In the genomic region with DNA sequence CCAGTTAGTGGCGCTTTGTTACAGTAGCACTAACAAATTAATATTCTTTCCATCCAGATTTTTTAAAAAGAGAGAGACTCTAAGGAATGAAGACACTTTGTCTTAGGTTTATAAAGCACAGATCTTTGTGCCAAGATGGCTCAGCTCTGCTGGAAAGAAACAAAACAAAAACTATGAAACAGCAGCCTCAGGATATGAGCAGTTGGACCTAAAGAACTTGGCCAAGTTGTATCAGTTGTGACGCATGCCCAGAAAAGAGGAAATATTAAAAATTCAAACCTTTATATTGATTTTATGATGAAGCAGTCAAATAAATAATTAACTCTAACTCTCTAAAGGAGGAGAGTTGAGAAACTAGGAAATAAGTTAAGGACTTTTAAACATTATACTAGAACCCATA, we compare ENCODE assay signal across 16 cellular contexts.
DNase-seq lines count a peak whose midpoint lies in the region; ATAC-seq and TF ChIP-seq lines count a peak whose summit lies in the region.
"Had no signal": no experiment of that assay in that cellular context is flagged by ENCODE, and none has a peak within 500 bp of the region (broad histone marks: within the 10 kb centered on the region; RNA-seq: fewer than 3 reads in every experiment).

No MANE protein-coding gene starts in this region.

- CTCF ChIA-PET in WTC11 (lab: Charles Lee) = no interaction called here

- TF ChIP-seq CTCF in HFFc6 (IDR thresholded peaks at IDR 0.05) = no peak
- TF ChIP-seq CTCF in coronary artery (IDR thresholded peaks at IDR 0.05) = no peak
- no peak for TF ChIP-seq CTCF in suprapubic skin (IDR thresholded peaks at IDR 0.05)
- TF ChIP-seq CTCF in WTC11 (IDR thresholded peaks at IDR 0.05) = no peak

- WGBS in right cardiac atrium = 53% methylated on average over 2 of the region's 2 CpGs
- WGBS in suprapubic skin = 29% methylated on average over 2 of the region's 2 CpGs

- no peak for TF ChIP-seq EP300 in suprapubic skin (IDR thresholded peaks at IDR 0.05)

- H3K4me3 Mint-ChIP-seq in HFFc6 (no peak overlapping the region), WTC11 (no peak overlapping the region)
- H3K4me3 Mint-ChIP-seq: activated naive CD4-positive, alpha-beta T cell treated with anti-CD3 and anti-CD28 coated beads, Interleukin-2, amount 10 ng/mL, durations not matched to agents 7 days and 5 days; dendritic cell treated with granulocyte-macrophage colony-stimulating factor and Interleukin-4, amounts not matched to agents 40 ng/mL and 50 ng/mL, for 4 days; neural progenitor cell; stimulated activated naive CD8-positive, alpha-beta T cell treated with anti-CD3 and anti-CD28 coated beads, Interleukin-15, amount 100 ng/mL, for 72 hours had no signal

- H3K4me1 Mint-ChIP-seq in HFFc6 (ENCODE audit: low read depth) (peaks cover 25% of the 10 kb centered on the region), WTC11 (peaks cover 22% of the 10 kb centered on the region)
- H3K4me1 Mint-ChIP-seq: activated naive CD4-positive, alpha-beta T cell treated with anti-CD3 and anti-CD28 coated beads, Interleukin-2, amount 10 ng/mL, durations not matched to agents 7 days and 5 days; stimulated activated naive CD8-positive, alpha-beta T cell treated with anti-CD3 and anti-CD28 coated beads, Interleukin-15, amount 100 ng/mL, for 72 hours had no signal

- POLR2A ChIA-PET in WTC11 (lab: Charles Lee) = no interaction called here

- H3K9me3 ChIP-seq in right cardiac atrium (ENCODE audit: control insufficient read depth, low read length) (no peaks in the 10 kb centered on the region), suprapubic skin (no peaks in the 10 kb centered on the region)
- H3K9me3 ChIP-seq: Caco-2 had no signal

- no peak overlapping the region for H3K4me3 ChIP-seq in coronary artery
- no peak overlapping the region for H3K4me3 ChIP-seq in right cardiac atrium (ENCODE audit: low read length)
- H3K4me3 ChIP-seq in suprapubic skin = no peak overlapping the region
- H3K4me3 ChIP-seq: neural progenitor cell had no signal

- DNase-seq in HFFc6 = no peak
- DNase-seq in coronary artery (ENCODE audit: low spot score) = peak; percentile 35
- no peak for DNase-seq in right cardiac atrium
- DNase-seq in suprapubic skin (ENCODE audit: low spot score in 2 of 2) = no peak
- no peak for DNase-seq in WTC11 (ENCODE audit: low spot score)
- no peak for DNase-seq in NCI-H2081 (lab: John Stamatoyannopoulos, UW)
- DNase-seq: activated CD4-positive, alpha-beta T cell treated with anti-CD3 and anti-CD28 coated beads, Interleukin-2, amount 50 U/mL, for 4 hours; activated naive CD4-positive, alpha-beta T cell treated with anti-CD3 and anti-CD28 coated beads, Interleukin-2, amount 10 ng/mL, durations not matched to agents 7 days and 5 days; Caco-2; NCI-H146; stimulated activated naive CD8-positive, alpha-beta T cell treated with anti-CD3 and anti-CD28 coated beads, Interleukin-15, amount 100 ng/mL, for 72 hours had no signal

- H3K27ac Mint-ChIP-seq in HFFc6 = peak overlapping the region; percentile 24
- no peak overlapping the region for H3K27ac Mint-ChIP-seq in WTC11
- H3K27ac Mint-ChIP-seq: activated naive CD4-positive, alpha-beta T cell treated with anti-CD3 and anti-CD28 coated beads, Interleukin-2, amount 10 ng/mL, durations not matched to agents 7 days and 5 days; dendritic cell treated with granulocyte-macrophage colony-stimulating factor and Interleukin-4, amounts not matched to agents 40 ng/mL and 50 ng/mL, for 4 days; neural progenitor cell; stimulated activated naive CD8-positive, alpha-beta T cell treated with anti-CD3 and anti-CD28 coated beads, Interleukin-15, amount 100 ng/mL, for 72 hours had no signal

- H3K9me3 Mint-ChIP-seq in HFFc6 (no peaks in the 10 kb centered on the region), WTC11 (0 out of 2 replicates have a peak, but pooled peaks cover 3% of the 10 kb centered on the region)
- H3K9me3 Mint-ChIP-seq: activated naive CD4-positive, alpha-beta T cell treated with anti-CD3 and anti-CD28 coated beads, Interleukin-2, amount 10 ng/mL, durations not matched to agents 7 days and 5 days; dendritic cell treated with granulocyte-macrophage colony-stimulating factor and Interleukin-4, amounts not matched to agents 40 ng/mL and 50 ng/mL, for 4 days; neural progenitor cell; stimulated activated naive CD8-positive, alpha-beta T cell treated with anti-CD3 and anti-CD28 coated beads, Interleukin-15, amount 100 ng/mL, for 72 hours had no signal

- peak overlapping the region; percentile 15 to 36 for H3K27ac ChIP-seq in coronary artery
- no peak overlapping the region for H3K27ac ChIP-seq in right cardiac atrium (ENCODE audit: low read length)
- peak overlapping the region; percentile 66 for H3K27ac ChIP-seq in suprapubic skin
- H3K27ac ChIP-seq: neural progenitor cell, RWPE1 had no signal

- ATAC-seq in right cardiac atrium = peak; percentile 47 to 52
- no peak for ATAC-seq in WTC11
- ATAC-seq in GM19324 (IDR thresholded peaks at IDR 0.05; ENCODE audit: low FRiP score, unreplicated experiment) = no peak
- no peak for ATAC-seq in HG03521 (IDR thresholded peaks at IDR 0.05; ENCODE audit: unreplicated experiment)
- ATAC-seq: stimulated activated naive CD8-positive, alpha-beta T cell treated with anti-CD3 and anti-CD28 coated beads, Interleukin-15, amount 100 ng/mL, for 72 hours had no signal

- H3K36me3 ChIP-seq in suprapubic skin = no peaks in the 10 kb centered on the region
- H3K36me3 ChIP-seq: neural progenitor cell had no signal

- H3K4me1 ChIP-seq in right cardiac atrium (ENCODE audit: control insufficient read depth, insufficient read depth, low read length) = no peaks in the 10 kb centered on the region
- H3K4me1 ChIP-seq in suprapubic skin = peaks cover 16% of the 10 kb centered on the region
- H3K4me1 ChIP-seq: Caco-2, neural progenitor cell had no signal

- intact Hi-C loops in right cardiac atrium (cut with DNase I) = no loop called here

- H3K27me3 ChIP-seq in right cardiac atrium (ENCODE audit: control insufficient read depth, insufficient read depth) (no peaks in the 10 kb centered on the region), suprapubic skin (no peaks in the 10 kb centered on the region)
- H3K27me3 ChIP-seq: neural progenitor cell had no signal

- no peak for TF ChIP-seq POLR2A in suprapubic skin (IDR thresholded peaks at IDR 0.05)

- H3K27me3 Mint-ChIP-seq in HFFc6 (ENCODE audit: insufficient read depth) (no peaks in the 10 kb centered on the region; the same call in 1 of the 2 replicates), WTC11 (ENCODE audit: low read depth) (no peaks in the 10 kb centered on the region)
- H3K27me3 Mint-ChIP-seq: activated naive CD4-positive, alpha-beta T cell treated with anti-CD3 and anti-CD28 coated beads, Interleukin-2, amount 10 ng/mL, durations not matched to agents 7 days and 5 days had no signal

- H3K36me3 Mint-ChIP-seq in HFFc6 (ENCODE audit: low read depth) (peaks cover 4% of the 10 kb centered on the region; the same call in 1 of the 2 replicates), WTC11 (no peaks in the 10 kb centered on the region)
- H3K36me3 Mint-ChIP-seq: activated naive CD4-positive, alpha-beta T cell treated with anti-CD3 and anti-CD28 coated beads, Interleukin-2, amount 10 ng/mL, durations not matched to agents 7 days and 5 days; neural progenitor cell had no signal

TF ChIP-seq in WTC11, 78 proteins besides CTCF, POLR2A, EP300 and RAD21 (continues in another document):
- TF ChIP-seq, protein P1, sequence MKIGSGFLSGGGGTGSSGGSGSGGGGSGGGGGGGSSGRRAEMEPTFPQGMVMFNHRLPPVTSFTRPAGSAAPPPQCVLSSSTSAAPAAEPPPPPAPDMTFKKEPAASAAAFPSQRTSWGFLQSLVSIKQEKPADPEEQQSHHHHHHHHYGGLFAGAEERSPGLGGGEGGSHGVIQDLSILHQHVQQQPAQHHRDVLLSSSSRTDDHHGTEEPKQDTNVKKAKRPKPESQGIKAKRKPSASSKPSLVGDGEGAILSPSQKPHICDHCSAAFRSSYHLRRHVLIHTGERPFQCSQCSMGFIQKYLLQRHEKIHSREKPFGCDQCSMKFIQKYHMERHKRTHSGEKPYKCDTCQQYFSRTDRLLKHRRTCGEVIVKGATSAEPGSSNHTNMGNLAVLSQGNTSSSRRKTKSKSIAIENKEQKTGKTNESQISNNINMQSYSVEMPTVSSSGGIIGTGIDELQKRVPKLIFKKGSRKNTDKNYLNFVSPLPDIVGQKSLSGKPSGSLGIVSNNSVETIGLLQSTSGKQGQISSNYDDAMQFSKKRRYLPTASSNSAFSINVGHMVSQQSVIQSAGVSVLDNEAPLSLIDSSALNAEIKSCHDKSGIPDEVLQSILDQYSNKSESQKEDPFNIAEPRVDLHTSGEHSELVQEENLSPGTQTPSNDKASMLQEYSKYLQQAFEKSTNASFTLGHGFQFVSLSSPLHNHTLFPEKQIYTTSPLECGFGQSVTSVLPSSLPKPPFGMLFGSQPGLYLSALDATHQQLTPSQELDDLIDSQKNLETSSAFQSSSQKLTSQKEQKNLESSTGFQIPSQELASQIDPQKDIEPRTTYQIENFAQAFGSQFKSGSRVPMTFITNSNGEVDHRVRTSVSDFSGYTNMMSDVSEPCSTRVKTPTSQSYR (CRISPR knock-in tag; IDR thresholded peaks at IDR 0.05) = no peak
- TF ChIP-seq FOXP1 (CRISPR knock-in tag; IDR thresholded peaks at IDR 0.05; ENCODE audit: borderline replicate concordance) = no peak
- TF ChIP-seq SMAD4 (CRISPR knock-in tag; IDR thresholded peaks at IDR 0.05) = no peak
- no peak for TF ChIP-seq JUN (CRISPR knock-in tag; IDR thresholded peaks at IDR 0.05)
- TF ChIP-seq NR3C1 (CRISPR knock-in tag; conservative IDR thresholded peaks at IDR 0.05; ENCODE audit: low read depth) = no peak
- TF ChIP-seq ZNF263 (CRISPR knock-in tag; IDR thresholded peaks at IDR 0.05; ENCODE audit: low read depth) = no peak
- no peak for TF ChIP-seq GABPB1 (CRISPR knock-in tag; IDR thresholded peaks at IDR 0.05)
- TF ChIP-seq, protein P2, sequence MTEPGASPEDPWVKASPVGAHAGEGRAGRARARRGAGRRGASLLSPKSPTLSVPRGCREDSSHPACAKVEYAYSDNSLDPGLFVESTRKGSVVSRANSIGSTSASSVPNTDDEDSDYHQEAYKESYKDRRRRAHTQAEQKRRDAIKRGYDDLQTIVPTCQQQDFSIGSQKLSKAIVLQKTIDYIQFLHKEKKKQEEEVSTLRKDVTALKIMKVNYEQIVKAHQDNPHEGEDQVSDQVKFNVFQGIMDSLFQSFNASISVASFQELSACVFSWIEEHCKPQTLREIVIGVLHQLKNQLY (CRISPR knock-in tag; IDR thresholded peaks at IDR 0.05) = no peak
- no peak for TF ChIP-seq NFYB (CRISPR knock-in tag; conservative IDR thresholded peaks at IDR 0.05; ENCODE audit: low read depth)

Comparison
In these comparisons a context has a peak if more than half of its experiments do, and no peak if none do; other contexts are left out.
1. ATAC-seq: peak in right cardiac atrium (2 of 2); none in WTC11 (single experiment), GM19324 (single experiment) and HG03521 (single experiment).